Comparison of ENCODE assay signal across 10 cellular contexts in genomic region chr2:196268022-196268421, GRCh38.
DNase-seq lines count a peak whose midpoint lies in the region; ATAC-seq and TF ChIP-seq lines count a peak whose summit lies in the region.
"Had no signal": no experiment of that assay in that cellular context is flagged by ENCODE, and none has a peak within 500 bp of the region (broad histone marks: within the 10 kb centered on the region; RNA-seq: fewer than 3 reads in every experiment).

No MANE protein-coding gene starts in this region.

- H3K27ac Mint-ChIP-seq in CD14-positive monocyte = peak overlapping the region; percentile 92 to 97 (median 95)
- peak overlapping the region; percentile 87 to 91 for H3K27ac Mint-ChIP-seq in activated naive CD4-positive, alpha-beta T cell treated with anti-CD3 and anti-CD28 coated beads, Interleukin-2, amount 50 U/mL, for 72 hours

- H3K27me3 Mint-ChIP-seq in CD14-positive monocyte (ENCODE audit: low read depth in 3 of 3) = peaks cover 0 to 1% (median 0%) of the 10 kb centered on the region in 3 donors

- DNase-seq in CD14-positive monocyte (ENCODE audit: low spot score) = no peak
- DNase-seq in activated naive CD4-positive, alpha-beta T cell treated with anti-CD3 and anti-CD28 coated beads, Interleukin-2, amount 50 U/mL, for 72 hours (ENCODE audit: low spot score in 2 of 2) = no peak
- DNase-seq in stimulated activated CD4-positive, alpha-beta T cell treated with anti-CD3 and anti-CD28 coated beads, Interleukin-4, amount 100 ng/mL, for 1 hour = no peak
- DNase-seq in SW 1271 (lab: John Stamatoyannopoulos, UW) = no peak
- DNase-seq in NCI-H1930 (lab: John Stamatoyannopoulos, UW) = no peak
- DNase-seq: caudate nucleus, NCI-H1694 treated with DMSO at 0.1 percent for 48 hours had no signal

- no peak for ATAC-seq in activated naive CD4-positive, alpha-beta T cell treated with anti-CD3 and anti-CD28 coated beads, Interleukin-2, amount 50 U/mL, for 72 hours
- no peak for ATAC-seq in GM21825 (IDR thresholded peaks at IDR 0.05; ENCODE audit: unreplicated experiment)

- no peak for TF ChIP-seq CTCF in CD14-positive monocyte (IDR thresholded peaks at IDR 0.05)

- H3K4me1 Mint-ChIP-seq in CD14-positive monocyte = peaks cover 44% of the 10 kb centered on the region

- no peak overlapping the region for H3K4me3 ChIP-seq in mesodermal cell (ENCODE audit: extremely low read depth, insufficient read depth, low read length, poor library complexity, severe bottlenecking)

- WGBS in mesodermal cell (ENCODE audit: insufficient coverage in 2 of 2), 2 experiments = no CpG with 5 or more reads among the region's 1 CpG

- H3K36me3 Mint-ChIP-seq in CD14-positive monocyte = no peaks in the 10 kb centered on the region
- H3K36me3 Mint-ChIP-seq in activated naive CD4-positive, alpha-beta T cell treated with anti-CD3 and anti-CD28 coated beads, Interleukin-2, amount 50 U/mL, for 72 hours = no peaks in the 10 kb centered on the region

- intact Hi-C loops in CD14-positive monocyte (cut with micrococcal nuclease) = loop anchor here (1.0 to 5.0 kb wide), 4 partner anchors 23 to 99 kb away; partner anchors contain the start of gene STK17B (in 1 of the 2)

- H3K36me3 ChIP-seq in KOPT-K1 (ENCODE audit: insufficient read depth, low read length) (no peaks in the 10 kb centered on the region), mesodermal cell (ENCODE audit: control insufficient read depth, insufficient read depth, low read length) (peaks cover 7% of the 10 kb centered on the region)

- no peaks in the 10 kb centered on the region for H3K9me3 ChIP-seq in KOPT-K1 (ENCODE audit: insufficient read depth, low read length, poor library complexity, severe bottlenecking)
- H3K9me3 ChIP-seq in mesodermal cell (ENCODE audit: control insufficient read depth, low read length) = no peaks in the 10 kb centered on the region

- peak overlapping the region; percentile 71 for H3K27ac ChIP-seq in KOPT-K1 (ENCODE audit: low read depth, low read length, poor library complexity, severe bottlenecking)
- H3K27ac ChIP-seq in mesodermal cell (ENCODE audit: low read depth, low read length, severe bottlenecking) = peak overlapping the region; percentile 51

- peak overlapping the region; percentile 45 to 66 for H3K4me3 Mint-ChIP-seq in CD14-positive monocyte

- peaks cover 31% of the 10 kb centered on the region for H3K4me1 ChIP-seq in mesodermal cell (ENCODE audit: control insufficient read depth, insufficient read depth, low read length, poor library complexity, severe bottlenecking)

- no peaks in the 10 kb centered on the region for H3K9me3 Mint-ChIP-seq in CD14-positive monocyte
- no peaks in the 10 kb centered on the region for H3K9me3 Mint-ChIP-seq in activated naive CD4-positive, alpha-beta T cell treated with anti-CD3 and anti-CD28 coated beads, Interleukin-2, amount 50 U/mL, for 72 hours
